1 cellular context compared by ENCODE assay signal in genomic region chr4:118669220-118669619, GRCh38.
TF ChIP-seq lines count a peak whose summit lies in the region.

No MANE protein-coding gene starts in this region.

TF ChIP-seq in SK-N-SH, 30 proteins besides CTCF, POLR2A, EP300 and RAD21:
- TF ChIP-seq SIN3A (IDR thresholded peaks at IDR 0.05; ENCODE audit: borderline replicate concordance, low read depth, low read length) (0 out of 2 replicates have a peak, but pooled peaks have one; percentile 25), REST (IDR thresholded peaks at IDR 0.05; ENCODE audit: low read depth, low read length) (peak; percentile 92)
